ENCODE assay signal across 1 cellular context in the genomic region with DNA sequence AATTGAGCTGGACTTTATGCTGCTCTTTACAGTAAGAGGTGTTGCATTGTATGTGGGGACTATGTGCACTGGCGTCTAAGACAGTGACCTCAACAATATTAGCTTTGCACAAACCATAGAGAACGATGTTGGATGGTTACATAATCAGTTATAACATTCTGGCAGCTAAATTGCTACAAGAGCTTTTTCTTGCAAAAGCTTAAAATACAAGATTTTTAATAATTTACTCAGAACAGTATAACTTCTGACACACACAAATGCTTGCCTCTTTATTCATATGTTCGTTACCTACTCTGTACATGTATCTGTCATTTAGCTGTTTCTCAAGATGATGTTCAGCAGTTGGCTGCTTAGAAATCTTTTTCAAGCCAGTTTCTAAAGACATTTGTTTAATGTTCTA.
TF ChIP-seq lines count a peak whose summit lies in the region.

No MANE protein-coding gene starts in this region.

TF ChIP-seq in K562, 482 proteins besides CTCF, POLR2A, EP300 and RAD21:
- TF ChIP-seq ZNF695 (CRISPR knock-in tag; IDR thresholded peaks at IDR 0.05): no peak
- TF ChIP-seq, protein P1, sequence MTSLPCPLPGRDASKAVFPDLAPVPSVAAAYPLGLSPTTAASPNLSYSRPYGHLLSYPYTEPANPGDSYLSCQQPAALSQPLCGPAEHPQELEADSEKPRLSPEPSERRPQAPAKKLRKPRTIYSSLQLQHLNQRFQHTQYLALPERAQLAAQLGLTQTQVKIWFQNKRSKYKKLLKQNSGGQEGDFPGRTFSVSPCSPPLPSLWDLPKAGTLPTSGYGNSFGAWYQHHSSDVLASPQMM (CRISPR knock-in tag; IDR thresholded peaks at IDR 0.05): no peak
- no peak for TF ChIP-seq BRF1 (IDR thresholded peaks at IDR 0.05; ENCODE audit: borderline replicate concordance, extremely low read depth, insufficient read length)
- no peak for TF ChIP-seq ZNF311 (CRISPR knock-in tag; IDR thresholded peaks at IDR 0.05)
- TF ChIP-seq, protein P2, sequence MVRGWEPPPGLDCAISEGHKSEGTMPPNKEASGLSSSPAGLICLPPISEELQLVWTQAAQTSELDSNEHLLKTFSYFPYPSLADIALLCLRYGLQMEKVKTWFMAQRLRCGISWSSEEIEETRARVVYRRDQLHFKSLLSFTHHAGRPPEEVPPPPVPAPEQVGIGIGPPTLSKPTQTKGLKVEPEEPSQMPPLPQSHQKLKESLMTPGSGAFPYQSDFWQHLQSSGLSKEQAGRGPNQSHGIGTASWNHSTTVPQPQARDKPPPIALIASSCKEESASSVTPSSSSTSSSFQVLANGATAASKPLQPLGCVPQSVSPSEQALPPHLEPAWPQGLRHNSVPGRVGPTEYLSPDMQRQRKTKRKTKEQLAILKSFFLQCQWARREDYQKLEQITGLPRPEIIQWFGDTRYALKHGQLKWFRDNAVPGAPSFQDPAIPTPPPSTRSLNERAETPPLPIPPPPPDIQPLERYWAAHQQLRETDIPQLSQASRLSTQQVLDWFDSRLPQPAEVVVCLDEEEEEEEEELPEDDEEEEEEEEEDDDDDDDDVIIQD (CRISPR knock-in tag; IDR thresholded peaks at IDR 0.05): no peak
- TF ChIP-seq PRPF4 (IDR thresholded peaks at IDR 0.05; ENCODE audit: insufficient read depth, low read depth, low read length, poor library complexity, severe bottlenecking): no peak
- no peak for TF ChIP-seq SETDB1 (IDR thresholded peaks at IDR 0.05; ENCODE audit: low read length)
- TF ChIP-seq SRSF1 (IDR thresholded peaks at IDR 0.05; ENCODE audit: low read depth, low read length): no peak
- TF ChIP-seq TFAM (CRISPR knock-in tag; conservative IDR thresholded peaks at IDR 0.05): no peak
- no peak for TF ChIP-seq XRCC5 (IDR thresholded peaks at IDR 0.05; ENCODE audit: low read depth, low read length)
- TF ChIP-seq, protein P3, sequence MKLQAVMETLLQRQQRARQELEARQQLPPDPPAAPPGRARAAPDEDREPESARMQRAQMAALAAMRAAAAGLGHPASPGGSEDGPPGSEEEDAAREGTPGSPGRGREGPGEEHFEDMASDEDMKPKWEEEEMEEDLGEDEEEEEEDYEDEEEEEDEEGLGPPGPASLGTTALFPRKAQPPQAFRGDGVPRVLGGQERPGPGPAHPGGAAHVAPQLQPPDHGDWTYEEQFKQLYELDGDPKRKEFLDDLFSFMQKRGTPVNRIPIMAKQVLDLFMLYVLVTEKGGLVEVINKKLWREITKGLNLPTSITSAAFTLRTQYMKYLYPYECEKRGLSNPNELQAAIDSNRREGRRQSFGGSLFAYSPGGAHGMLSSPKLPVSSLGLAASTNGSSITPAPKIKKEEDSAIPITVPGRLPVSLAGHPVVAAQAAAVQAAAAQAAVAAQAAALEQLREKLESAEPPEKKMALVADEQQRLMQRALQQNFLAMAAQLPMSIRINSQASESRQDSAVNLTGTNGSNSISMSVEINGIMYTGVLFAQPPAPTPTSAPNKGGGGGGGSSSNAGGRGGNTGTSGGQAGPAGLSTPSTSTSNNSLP (IDR thresholded peaks at IDR 0.05; ENCODE audit: borderline replicate concordance, low read depth, low read length): no peak
- no peak for TF ChIP-seq NONO (IDR thresholded peaks at IDR 0.05; ENCODE audit: low read depth in 2 of 2, low read length in 1 of 2)
- TF ChIP-seq PPARD (CRISPR knock-in tag; IDR thresholded peaks at IDR 0.05): no peak
- TF ChIP-seq PHB2 (IDR thresholded peaks at IDR 0.05; ENCODE audit: low read depth): no peak
- TF ChIP-seq ZNF436 (CRISPR knock-in tag; IDR thresholded peaks at IDR 0.05): no peak
- TF ChIP-seq ZNF165 (CRISPR knock-in tag; IDR thresholded peaks at IDR 0.05; ENCODE audit: borderline replicate concordance): no peak
- TF ChIP-seq ZNF586 (CRISPR knock-in tag; conservative IDR thresholded peaks at IDR 0.05): no peak
- TF ChIP-seq NEUROD1 (IDR thresholded peaks at IDR 0.05; ENCODE audit: borderline replicate concordance, low read depth, low read length, partially characterized antibody): no peak
- no peak for TF ChIP-seq ZFX (CRISPR knock-in tag; IDR thresholded peaks at IDR 0.05)
